ENCODE assay signal across 1 cellular context in the genomic region with DNA sequence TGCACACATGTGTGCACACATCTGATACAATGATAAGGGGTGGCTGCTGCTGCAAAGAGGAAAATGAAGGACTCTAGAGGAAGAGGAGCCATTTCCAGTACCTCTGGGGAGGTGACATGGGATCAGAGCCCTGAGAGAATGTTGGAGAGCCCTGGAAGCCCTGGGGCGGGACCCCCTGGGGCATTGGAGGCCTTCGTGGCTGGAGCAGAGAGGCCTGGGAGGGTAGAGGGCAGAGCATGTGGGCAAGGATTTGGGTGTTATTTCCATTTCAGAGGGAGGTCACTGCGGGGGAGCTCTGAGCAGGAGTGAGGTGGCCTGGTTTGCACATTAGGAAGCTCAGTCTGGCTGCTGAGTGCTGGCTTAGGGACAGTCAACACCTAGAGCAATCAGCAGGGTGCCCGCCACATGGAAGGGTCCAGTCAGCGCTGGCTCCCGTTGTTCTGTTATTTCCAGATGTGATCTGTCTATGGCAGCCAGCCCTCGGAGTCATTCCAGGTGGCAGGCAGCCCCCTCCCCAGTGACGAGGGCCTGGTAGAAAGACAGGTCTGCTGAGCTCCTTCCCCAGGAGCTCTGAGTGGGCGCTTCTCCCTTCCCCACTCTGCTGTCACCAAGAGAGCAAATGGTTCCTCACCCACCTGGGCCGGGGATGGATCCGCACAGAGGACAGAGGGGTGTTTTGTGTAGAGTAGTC.
TF ChIP-seq lines count a peak whose summit lies in the region.

No MANE protein-coding gene starts in this region.

TF ChIP-seq in IMR-90, 13 proteins besides CTCF, POLR2A, EP300 and RAD21:
- TF ChIP-seq BHLHE40 (IDR thresholded peaks at IDR 0.05; ENCODE audit: low read depth, low read length) = no peak
- no peak for TF ChIP-seq FOS (IDR thresholded peaks at IDR 0.05; ENCODE audit: low read depth, low read length)
- TF ChIP-seq, protein P1, sequence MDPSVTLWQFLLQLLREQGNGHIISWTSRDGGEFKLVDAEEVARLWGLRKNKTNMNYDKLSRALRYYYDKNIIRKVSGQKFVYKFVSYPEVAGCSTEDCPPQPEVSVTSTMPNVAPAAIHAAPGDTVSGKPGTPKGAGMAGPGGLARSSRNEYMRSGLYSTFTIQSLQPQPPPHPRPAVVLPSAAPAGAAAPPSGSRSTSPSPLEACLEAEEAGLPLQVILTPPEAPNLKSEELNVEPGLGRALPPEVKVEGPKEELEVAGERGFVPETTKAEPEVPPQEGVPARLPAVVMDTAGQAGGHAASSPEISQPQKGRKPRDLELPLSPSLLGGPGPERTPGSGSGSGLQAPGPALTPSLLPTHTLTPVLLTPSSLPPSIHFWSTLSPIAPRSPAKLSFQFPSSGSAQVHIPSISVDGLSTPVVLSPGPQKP (IDR thresholded peaks at IDR 0.05; ENCODE audit: borderline replicate concordance, low read depth, low read length) = no peak
- no peak for TF ChIP-seq RFX5 (IDR thresholded peaks at IDR 0.05; ENCODE audit: low read depth, low read length)
- no peak for TF ChIP-seq MAZ (IDR thresholded peaks at IDR 0.05; ENCODE audit: borderline replicate concordance, low read depth, low read length)
- no peak for TF ChIP-seq SMC3 (IDR thresholded peaks at IDR 0.05; ENCODE audit: low read depth, low read length)
- no peak for TF ChIP-seq MAFK (IDR thresholded peaks at IDR 0.05; ENCODE audit: low read depth, low read length)
- TF ChIP-seq NFE2L2 (IDR thresholded peaks at IDR 0.05; ENCODE audit: low read depth, low read length) = no peak
- TF ChIP-seq RCOR1 (IDR thresholded peaks at IDR 0.05; ENCODE audit: insufficient replicate concordance, low read length) = no peak
- TF ChIP-seq, protein P2, sequence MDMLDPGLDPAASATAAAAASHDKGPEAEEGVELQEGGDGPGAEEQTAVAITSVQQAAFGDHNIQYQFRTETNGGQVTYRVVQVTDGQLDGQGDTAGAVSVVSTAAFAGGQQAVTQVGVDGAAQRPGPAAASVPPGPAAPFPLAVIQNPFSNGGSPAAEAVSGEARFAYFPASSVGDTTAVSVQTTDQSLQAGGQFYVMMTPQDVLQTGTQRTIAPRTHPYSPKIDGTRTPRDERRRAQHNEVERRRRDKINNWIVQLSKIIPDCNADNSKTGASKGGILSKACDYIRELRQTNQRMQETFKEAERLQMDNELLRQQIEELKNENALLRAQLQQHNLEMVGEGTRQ (IDR thresholded peaks at IDR 0.05; ENCODE audit: low read depth, low read length) = no peak
